ENCODE assay signal across 8 cellular contexts in genomic region chr11:59135648-59136461, GRCh38. TPM values are rescaled to one million over a fixed set of nuclear protein-coding genes. Genes with fewer than 3 reads are reported as not detected.
DNase-seq lines count a peak whose midpoint lies in the region; ATAC-seq, FAIRE-seq and TF ChIP-seq lines count a peak whose summit lies in the region.

No MANE protein-coding gene starts in this region.

- no peak overlapping the region for H3K4me3 ChIP-seq in skeletal muscle cell (ENCODE audit: low read depth, low read length)

- H3K9me3 Mint-ChIP-seq in T-helper 2 cell treated with Interferon-gamma antibody and Interleukin-4, amounts not matched to agents 5 μg/mL and 100 μg/mL, for 36 hours = peaks cover 24% of the 10 kb centered on the region

- peaks cover 49% of the 10 kb centered on the region for H3K36me3 Mint-ChIP-seq in T-helper 2 cell treated with Interferon-gamma antibody and Interleukin-4, amounts not matched to agents 5 μg/mL and 100 μg/mL, for 36 hours (ENCODE audit: low read depth)

- peak overlapping the region; percentile 70 for H3K27ac Mint-ChIP-seq in T-helper 2 cell treated with Interferon-gamma antibody and Interleukin-4, amounts not matched to agents 5 μg/mL and 100 μg/mL, for 36 hours

- no peak for TF ChIP-seq POLR2A in GM12892 (IDR thresholded peaks at IDR 0.05; ENCODE audit: low read depth, low read length)

- peak overlapping the region; percentile 63 for H3K4me3 Mint-ChIP-seq in T-helper 2 cell treated with Interferon-gamma antibody and Interleukin-4, amounts not matched to agents 5 μg/mL and 100 μg/mL, for 36 hours

- peak; percentile 99 for FAIRE-seq in GM12892 (lab: Jason Lieb, UNC)

- DNase-seq in GM12892 (ENCODE audit: insufficient read length) (peak; percentile 60), NCI-H1092 treated with DMSO at 0.1 percent for 48 hours (lab: John Stamatoyannopoulos, UW) (peak; percentile 73), amygdala (lab: John Stamatoyannopoulos, UW) (peak in 53 of 56 donors; percentile 6 to 85 (median 53)), hippocampal formation (lab: John Stamatoyannopoulos, UW) (peak; percentile 43 to 64), skeletal muscle cell (ENCODE audit: low read depth) (peak; percentile 24), DMS153 (lab: John Stamatoyannopoulos, UW) (no peak)
- DNase-seq in T-helper 2 cell treated with Interferon-gamma antibody and Interleukin-4, amounts not matched to agents 5 μg/mL and 100 μg/mL, for 36 hours (ENCODE audit: low spot score) = peak; percentile 78

- H3K27me3 Mint-ChIP-seq in T-helper 2 cell treated with Interferon-gamma antibody and Interleukin-4, amounts not matched to agents 5 μg/mL and 100 μg/mL, for 36 hours (ENCODE audit: low read depth) = no peaks in the 10 kb centered on the region

- peak; percentile 98 for ATAC-seq in HG02642 (IDR thresholded peaks at IDR 0.05; ENCODE audit: poor library complexity, unreplicated experiment)

- peaks cover 16% of the 10 kb centered on the region for H3K4me1 Mint-ChIP-seq in T-helper 2 cell treated with Interferon-gamma antibody and Interleukin-4, amounts not matched to agents 5 μg/mL and 100 μg/mL, for 36 hours (ENCODE audit: low read depth)

RNA-seq across cellular contexts. Expression of gene FAM111A, which starts 6.8 kb away (rescaled TPM):
- polyA plus RNA-seq in GM12892 (2012; ENCODE audit: missing spikeins) = 51.7 TPM

RNA-seq across cellular contexts. Expression of gene FAM111B, which starts 28.8 kb away (rescaled TPM):
- 43.1 TPM for polyA plus RNA-seq in GM12892 (2012; ENCODE audit: missing spikeins)

RNA-seq across cellular contexts. Expression of gene DTX4, which starts 36.1 kb away (rescaled TPM):
- polyA plus RNA-seq in GM12892 (2012; ENCODE audit: missing spikeins) = 17.2 TPM

RNA-seq across cellular contexts. Expression of gene GLYATL1B, which starts 49.7 kb away (rescaled TPM):
- 1.0 TPM for polyA plus RNA-seq in GM12892 (2012; ENCODE audit: missing spikeins)
